In genomic region chr1:18919174-18919905, GRCh38 we compare ENCODE assay signal across 1 cellular context.
TF ChIP-seq lines count a peak whose summit lies in the region.

No MANE protein-coding gene starts in this region.

TF ChIP-seq in WTC11, 78 proteins besides CTCF, POLR2A, EP300 and RAD21 (continued from another document):
- TF ChIP-seq ZNF425 (CRISPR knock-in tag; conservative IDR thresholded peaks at IDR 0.05): no peak
- no peak for TF ChIP-seq SMAD4 (CRISPR knock-in tag; IDR thresholded peaks at IDR 0.05)
- TF ChIP-seq SOX15 (CRISPR knock-in tag; IDR thresholded peaks at IDR 0.05): no peak
- no peak for TF ChIP-seq RELA (CRISPR knock-in tag; IDR thresholded peaks at IDR 0.05; ENCODE audit: borderline replicate concordance)
- no peak for TF ChIP-seq ARID4B (CRISPR knock-in tag; IDR thresholded peaks at IDR 0.05; ENCODE audit: borderline replicate concordance)
- no peak for TF ChIP-seq ZBTB43 (CRISPR knock-in tag; IDR thresholded peaks at IDR 0.05)
- TF ChIP-seq NFYB (CRISPR knock-in tag; conservative IDR thresholded peaks at IDR 0.05; ENCODE audit: low read depth): no peak
